Comparison of ENCODE assay signal across 10 cellular contexts in the genomic region with DNA sequence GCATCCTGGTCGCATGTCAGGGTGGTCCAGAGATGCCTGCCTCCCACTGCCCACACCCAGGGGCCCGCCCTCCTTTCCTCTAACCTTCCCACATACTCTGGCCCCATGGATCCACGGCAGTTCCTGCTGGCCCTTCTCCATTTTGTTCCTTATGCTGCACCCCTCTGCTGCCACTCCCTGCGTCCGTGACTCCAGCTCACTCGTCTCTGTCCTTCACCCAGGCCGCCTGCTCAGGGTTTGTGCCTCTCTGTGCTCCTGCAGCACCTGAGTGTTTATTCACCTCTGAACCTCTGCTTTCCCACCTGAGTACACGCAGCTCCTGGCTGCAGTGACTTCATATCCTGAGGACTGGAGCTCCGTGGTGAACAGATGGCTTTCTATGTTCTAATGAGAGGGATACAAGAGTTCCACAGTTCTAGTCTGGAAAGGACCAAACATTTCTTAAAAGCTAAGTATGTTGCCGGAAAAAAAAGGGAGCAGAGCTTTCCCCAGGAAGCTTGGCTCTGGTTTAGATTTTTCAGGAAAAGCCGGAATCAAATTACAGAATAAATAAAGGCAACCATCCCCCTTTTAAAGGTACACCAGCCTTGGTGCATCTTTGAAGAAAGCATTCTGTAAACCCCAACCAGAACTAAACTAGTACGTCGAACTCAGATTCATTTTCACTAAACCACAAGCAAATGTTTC. TPM values are rescaled to one million over a fixed set of nuclear protein-coding genes. Genes with fewer than 3 reads are reported as not detected.
A peak's percentile ranks its signal among the peaks of the same experiment; 100 is the strongest.
DNase-seq lines count a peak whose midpoint lies in the region; ATAC-seq and TF ChIP-seq lines count a peak whose summit lies in the region.
"Had no signal": no experiment of that assay in that cellular context is flagged by ENCODE, and none has a peak within 500 bp of the region (broad histone marks: within the 10 kb centered on the region; RNA-seq: fewer than 3 reads in every experiment).

No MANE protein-coding gene starts in this region.

- H3K9me3 Mint-ChIP-seq in activated CD8-positive, alpha-beta T cell treated with anti-CD3 and anti-CD28 coated beads, Interleukin-2, amount 10 ng/mL, durations not matched to agents 7 days and 5 days (ENCODE audit: insufficient read depth): no peaks in the 10 kb centered on the region
- H3K9me3 Mint-ChIP-seq in activated CD8-positive, alpha-beta T cell treated with anti-CD3 and anti-CD28 coated beads for 36 hours: no peaks in the 10 kb centered on the region
- no peaks in the 10 kb centered on the region for H3K9me3 Mint-ChIP-seq in activated naive CD8-positive, alpha-beta T cell treated with anti-CD3 and anti-CD28 coated beads, Interleukin-2, amount 10 ng/mL, durations not matched to agents 7 days and 5 days
- no peaks in the 10 kb centered on the region for H3K9me3 Mint-ChIP-seq in immature natural killer cell

- CTCF ChIA-PET in activated CD8-positive, alpha-beta T cell treated with anti-CD3 and anti-CD28 coated beads, Interleukin-2, amount 10 ng/mL, durations not matched to agents 7 days and 5 days (lab: Charles Lee): interaction anchor here (1.0 kb wide), 1 partner anchor 177 kb away, joined by 3 read pairs; no protein-coding TSS in a partner anchor
- CTCF ChIA-PET in activated CD8-positive, alpha-beta T cell treated with anti-CD3 and anti-CD28 coated beads for 36 hours (lab: Charles Lee): interaction anchor here (0.8 to 2.1 kb wide), 3 partner anchors 12 to 55 kb away, joined by 3 to 9 read pairs (median 3); no protein-coding TSS in a partner anchor

- no peaks in the 10 kb centered on the region for H3K27me3 Mint-ChIP-seq in activated CD8-positive, alpha-beta T cell treated with anti-CD3 and anti-CD28 coated beads, Interleukin-2, amount 10 ng/mL, durations not matched to agents 7 days and 5 days (ENCODE audit: low read depth)
- H3K27me3 Mint-ChIP-seq in activated CD8-positive, alpha-beta T cell treated with anti-CD3 and anti-CD28 coated beads for 36 hours: no peaks in the 10 kb centered on the region
- no peaks in the 10 kb centered on the region for H3K27me3 Mint-ChIP-seq in activated naive CD8-positive, alpha-beta T cell treated with anti-CD3 and anti-CD28 coated beads, Interleukin-2, amount 10 ng/mL, durations not matched to agents 7 days and 5 days
- H3K27me3 Mint-ChIP-seq in immature natural killer cell (ENCODE audit: low read depth in 3 of 3): peaks cover 6 to 16% (median 7%) of the 10 kb centered on the region in 3 donors

- H3K27ac Mint-ChIP-seq in activated CD8-positive, alpha-beta T cell treated with anti-CD3 and anti-CD28 coated beads, Interleukin-2, amount 10 ng/mL, durations not matched to agents 7 days and 5 days: peak overlapping the region; percentile 79
- no peak overlapping the region for H3K27ac Mint-ChIP-seq in activated CD8-positive, alpha-beta T cell treated with anti-CD3 and anti-CD28 coated beads for 36 hours
- H3K27ac Mint-ChIP-seq in activated naive CD8-positive, alpha-beta T cell treated with anti-CD3 and anti-CD28 coated beads, Interleukin-2, amount 10 ng/mL, durations not matched to agents 7 days and 5 days: peak overlapping the region; percentile 71
- peak overlapping the region in 4 of 6 donors; percentile 62 to 71 (median 66) for H3K27ac Mint-ChIP-seq in immature natural killer cell

- no peak overlapping the region for H3K4me3 Mint-ChIP-seq in activated CD8-positive, alpha-beta T cell treated with anti-CD3 and anti-CD28 coated beads, Interleukin-2, amount 10 ng/mL, durations not matched to agents 7 days and 5 days
- H3K4me3 Mint-ChIP-seq in activated CD8-positive, alpha-beta T cell treated with anti-CD3 and anti-CD28 coated beads for 36 hours: no peak overlapping the region
- no peak overlapping the region for H3K4me3 Mint-ChIP-seq in activated naive CD8-positive, alpha-beta T cell treated with anti-CD3 and anti-CD28 coated beads, Interleukin-2, amount 10 ng/mL, durations not matched to agents 7 days and 5 days
- H3K4me3 Mint-ChIP-seq in immature natural killer cell: no peak overlapping the region

- H3K4me1 Mint-ChIP-seq in activated CD8-positive, alpha-beta T cell treated with anti-CD3 and anti-CD28 coated beads, Interleukin-2, amount 10 ng/mL, durations not matched to agents 7 days and 5 days (ENCODE audit: low read depth): peaks cover 32% of the 10 kb centered on the region
- H3K4me1 Mint-ChIP-seq in activated CD8-positive, alpha-beta T cell treated with anti-CD3 and anti-CD28 coated beads for 36 hours (ENCODE audit: low read depth): peaks cover 8% of the 10 kb centered on the region
- H3K4me1 Mint-ChIP-seq in activated naive CD8-positive, alpha-beta T cell treated with anti-CD3 and anti-CD28 coated beads, Interleukin-2, amount 10 ng/mL, durations not matched to agents 7 days and 5 days: peaks cover 16% of the 10 kb centered on the region
- H3K4me1 Mint-ChIP-seq in immature natural killer cell: peaks cover 14% of the 10 kb centered on the region in 2 donors

- ATAC-seq in activated CD8-positive, alpha-beta T cell treated with anti-CD3 and anti-CD28 coated beads, Interleukin-2, amount 10 ng/mL, durations not matched to agents 7 days and 5 days: no peak
- no peak for ATAC-seq in activated CD8-positive, alpha-beta T cell treated with anti-CD3 and anti-CD28 coated beads for 36 hours
- ATAC-seq in activated naive CD8-positive, alpha-beta T cell treated with anti-CD3 and anti-CD28 coated beads, Interleukin-2, amount 10 ng/mL, durations not matched to agents 7 days and 5 days (ENCODE audit: low read depth): no peak
- ATAC-seq in GM21528 (IDR thresholded peaks at IDR 0.05; ENCODE audit: low FRiP score, unreplicated experiment): no peak

- no peak for DNase-seq in activated CD8-positive, alpha-beta T cell treated with anti-CD3 and anti-CD28 coated beads, Interleukin-2, amount 10 ng/mL, durations not matched to agents 7 days and 5 days
- no peak for DNase-seq in activated CD8-positive, alpha-beta T cell treated with anti-CD3 and anti-CD28 coated beads for 36 hours
- no peak for DNase-seq in activated naive CD8-positive, alpha-beta T cell treated with anti-CD3 and anti-CD28 coated beads, Interleukin-2, amount 10 ng/mL, durations not matched to agents 7 days and 5 days
- DNase-seq in immature natural killer cell: no peak
- peak; percentile 37 for DNase-seq in superior temporal gyrus (ENCODE audit: extremely low spot score)
- DNase-seq in GM03348 (ENCODE audit: low spot score): no peak
- DNase-seq in NCI-H146 (lab: John Stamatoyannopoulos, UW): no peak
- DNase-seq: stimulated activated CD8-positive, alpha-beta memory T cell treated with anti-CD3 and anti-CD28 coated beads, Interleukin-4, amount 100 ng/mL, for 48 hours had no signal

- peaks cover 27% of the 10 kb centered on the region for H3K36me3 Mint-ChIP-seq in activated CD8-positive, alpha-beta T cell treated with anti-CD3 and anti-CD28 coated beads, Interleukin-2, amount 10 ng/mL, durations not matched to agents 7 days and 5 days (ENCODE audit: low read depth)
- H3K36me3 Mint-ChIP-seq in activated CD8-positive, alpha-beta T cell treated with anti-CD3 and anti-CD28 coated beads for 36 hours (ENCODE audit: low read depth): peaks cover 13% of the 10 kb centered on the region
- H3K36me3 Mint-ChIP-seq in activated naive CD8-positive, alpha-beta T cell treated with anti-CD3 and anti-CD28 coated beads, Interleukin-2, amount 10 ng/mL, durations not matched to agents 7 days and 5 days: peaks cover 10% of the 10 kb centered on the region
- peaks cover 5 to 24% (median 10%) of the 10 kb centered on the region in 3 donors for H3K36me3 Mint-ChIP-seq in immature natural killer cell

- POLR2A ChIA-PET in activated CD8-positive, alpha-beta T cell treated with anti-CD3 and anti-CD28 coated beads, Interleukin-2, amount 10 ng/mL, durations not matched to agents 7 days and 5 days (lab: Charles Lee): no interaction called here
- POLR2A ChIA-PET in activated CD8-positive, alpha-beta T cell treated with anti-CD3 and anti-CD28 coated beads for 36 hours (lab: Charles Lee): interaction anchor here (0.7 to 2.0 kb wide), 2 partner anchors 12 to 27 kb away, joined by 3 to 4 read pairs; no protein-coding TSS in a partner anchor
- POLR2A ChIA-PET in activated naive CD8-positive, alpha-beta T cell treated with anti-CD3 and anti-CD28 coated beads, Interleukin-2, amount 10 ng/mL, durations not matched to agents 7 days and 5 days (lab: Charles Lee): no interaction called here

- intact Hi-C loops in activated CD8-positive, alpha-beta T cell treated with anti-CD3 and anti-CD28 coated beads for 36 hours (cut with micrococcal nuclease): no loop called here

- TF ChIP-seq CTCF in activated CD8-positive, alpha-beta T cell treated with anti-CD3 and anti-CD28 coated beads for 36 hours (IDR thresholded peaks at IDR 0.05): no peak

RNA-seq across cellular contexts. Expression of a gene that starts 1.5 kb away (rescaled TPM):
- 1 to 10 TPM; 1.5 to 1.7 TPM for total RNA-seq in activated CD8-positive, alpha-beta T cell treated with anti-CD3 and anti-CD28 coated beads, Interleukin-2, amount 10 ng/mL, durations not matched to agents 7 days and 5 days
- total RNA-seq in activated CD8-positive, alpha-beta T cell treated with anti-CD3 and anti-CD28 coated beads for 36 hours: under 1 TPM; 0.36 to 0.85 TPM
- 1 to 10 TPM in 1 of 2 experiments, under 1 TPM in 1; 0.85 to 1.6 TPM for total RNA-seq in activated naive CD8-positive, alpha-beta T cell treated with anti-CD3 and anti-CD28 coated beads, Interleukin-2, amount 10 ng/mL, durations not matched to agents 7 days and 5 days
- polyA plus RNA-seq in immature natural killer cell: not detected
- total RNA-seq: myocyte had no signal

RNA-seq across cellular contexts. Expression of a gene that starts 3.9 kb away (rescaled TPM):
- 10 to 100 TPM; 37.4 to 38.9 TPM for total RNA-seq in activated CD8-positive, alpha-beta T cell treated with anti-CD3 and anti-CD28 coated beads, Interleukin-2, amount 10 ng/mL, durations not matched to agents 7 days and 5 days
- total RNA-seq in activated CD8-positive, alpha-beta T cell treated with anti-CD3 and anti-CD28 coated beads for 36 hours: 10 to 100 TPM; 63.6 to 70.0 TPM
- 10 to 100 TPM; 30.4 to 32.6 TPM for total RNA-seq in activated naive CD8-positive, alpha-beta T cell treated with anti-CD3 and anti-CD28 coated beads, Interleukin-2, amount 10 ng/mL, durations not matched to agents 7 days and 5 days
- 10 to 100 TPM; 65.2 to 76.5 (median 70.7) TPM for polyA plus RNA-seq in immature natural killer cell

RNA-seq across cellular contexts. Expression of a gene that starts 29.5 kb away (rescaled TPM):
- total RNA-seq in activated CD8-positive, alpha-beta T cell treated with anti-CD3 and anti-CD28 coated beads, Interleukin-2, amount 10 ng/mL, durations not matched to agents 7 days and 5 days: not detected
- not detected for total RNA-seq in activated CD8-positive, alpha-beta T cell treated with anti-CD3 and anti-CD28 coated beads for 36 hours
- under 1 TPM; 0.68 to 0.89 TPM for total RNA-seq in activated naive CD8-positive, alpha-beta T cell treated with anti-CD3 and anti-CD28 coated beads, Interleukin-2, amount 10 ng/mL, durations not matched to agents 7 days and 5 days
- 1 to 10 TPM in 1 of 3 donors, not detected in 2; 1.1 TPM for polyA plus RNA-seq in immature natural killer cell
- total RNA-seq: myocyte had no signal

RNA-seq across cellular contexts. Expression of a gene that starts 42.6 kb away (rescaled TPM):
- total RNA-seq in activated CD8-positive, alpha-beta T cell treated with anti-CD3 and anti-CD28 coated beads, Interleukin-2, amount 10 ng/mL, durations not matched to agents 7 days and 5 days: not detected
- not detected for total RNA-seq in activated CD8-positive, alpha-beta T cell treated with anti-CD3 and anti-CD28 coated beads for 36 hours
- total RNA-seq in activated naive CD8-positive, alpha-beta T cell treated with anti-CD3 and anti-CD28 coated beads, Interleukin-2, amount 10 ng/mL, durations not matched to agents 7 days and 5 days: not detected
- not detected for polyA plus RNA-seq in immature natural killer cell
- total RNA-seq: myocyte had no signal
